Comparison of ENCODE assay signal across 8 cellular contexts in the genomic region with DNA sequence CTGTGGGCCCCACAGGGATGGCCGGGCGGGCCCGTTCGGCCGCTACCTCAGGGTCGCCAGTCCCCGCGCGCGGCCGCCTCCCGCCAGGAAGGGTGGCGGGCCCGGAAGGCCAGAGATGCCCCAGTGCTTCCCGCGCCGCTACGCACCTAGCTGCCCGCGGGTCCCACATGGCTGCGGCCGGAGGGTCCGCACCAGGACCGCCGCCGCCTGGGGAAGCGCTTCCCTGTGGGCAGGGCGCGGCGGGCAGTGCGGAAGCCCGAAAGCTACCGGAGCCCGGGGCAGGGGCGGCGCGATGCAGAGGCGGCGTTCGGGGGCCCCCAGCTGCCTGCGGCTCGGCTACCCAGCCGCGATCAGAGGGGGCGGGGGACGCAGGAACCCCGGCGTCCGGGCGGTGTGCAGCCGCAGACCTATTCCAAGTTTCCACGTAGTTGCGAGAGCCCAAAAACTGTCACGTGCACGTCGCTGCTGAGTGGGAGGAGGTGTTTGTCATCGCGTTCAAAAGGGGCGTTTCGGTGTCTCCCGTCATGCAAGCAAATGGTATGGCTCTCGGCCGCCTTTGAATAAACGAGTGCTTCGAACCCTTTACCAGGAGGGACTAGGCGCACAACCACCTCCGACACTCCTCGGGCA. TPM values are rescaled to one million over a fixed set of nuclear protein-coding genes. Genes with fewer than 3 reads are reported as not detected.
A peak's percentile ranks its signal among the peaks of the same experiment; 100 is the strongest.
DNase-seq lines count a peak whose midpoint lies in the region; FAIRE-seq and TF ChIP-seq lines count a peak whose summit lies in the region.

A gene (minus strand): TSS at position 414 of the 630 bp plus-strand sequence. CDS start 245 bp downstream, at position 169.

- H3K4me1 ChIP-seq in ES-I3 (ENCODE audit: insufficient read depth, low read length) (peaks cover 6% of the 10 kb centered on the region; the same call in 1 of the 2 replicates), mucosa of stomach (ENCODE audit: control insufficient read depth, insufficient read depth, low read length) (no peaks in the 10 kb centered on the region)

- no peak for DNase-seq in H4 (ENCODE audit: low spot score)
- peak; percentile 45 for DNase-seq in NCI-H2029 (lab: John Stamatoyannopoulos, UW)
- peak; percentile 57 for DNase-seq in activated CD8-positive, alpha-beta memory T cell treated with anti-CD3 and anti-CD28 coated beads, Interleukin-2, amount 50 U/mL, for 1 hour (ENCODE audit: extremely low read depth)
- DNase-seq in epithelial cell of proximal tubule (ENCODE audit: low read depth), result no peak
- DNase-seq in stimulated activated CD8-positive, alpha-beta memory T cell treated with anti-CD3 and anti-CD28 coated beads, Interleukin-4, amount 100 ng/mL, for 48 hours, result peak; percentile 86
- DNase-seq in RCC 7860 (ENCODE audit: low spot score), result no peak

- no peak for TF ChIP-seq CTCF in epithelial cell of proximal tubule (conservative IDR thresholded peaks at IDR 0.05; ENCODE audit: low read depth, low read length)

- no peaks in the 10 kb centered on the region for H3K27me3 ChIP-seq in mucosa of stomach (ENCODE audit: control insufficient read depth, insufficient read depth, low read length)

- H3K4me3 ChIP-seq in epithelial cell of proximal tubule (ENCODE audit: low read depth, low read length) (peak within 1 kb of the TSS; percentile 68), mucosa of stomach (ENCODE audit: low read length) (peak within 1 kb of the TSS; percentile 80)

- H3K9me3 ChIP-seq in ES-I3 (ENCODE audit: control insufficient read depth, insufficient read depth, low read length) (peaks cover 3% of the 10 kb centered on the region; the same call in 1 of the 2 replicates), mucosa of stomach (ENCODE audit: control insufficient read depth, low read length) (no peaks in the 10 kb centered on the region)

- H3K9ac ChIP-seq in ES-I3 (ENCODE audit: low read depth, low read length) (peak within 1 kb of the TSS; percentile 68), mucosa of stomach (ENCODE audit: low read length) (peak within 1 kb of the TSS; percentile 83)

- H3K36me3 ChIP-seq in ES-I3 (ENCODE audit: insufficient read depth, low read length) (no peaks in the 10 kb centered on the region), mucosa of stomach (ENCODE audit: control insufficient read depth, insufficient read depth, low read length) (no peaks in the 10 kb centered on the region)

- no peak for FAIRE-seq in RCC 7860 (lab: Jason Lieb, UNC)

RNA-seq across cellular contexts. Expression of the gene that starts here (rescaled TPM):
- 9.7 and 11.4 TPM in 2 replicates for total RNA-seq in H4 (2014; rRNA removed; shearing (Covaris generic))
- total RNA-seq in epithelial cell of proximal tubule, result 2.0 and 3.7 TPM in 2 replicates

Comparison
In these comparisons a context has a peak if more than half of its experiments do, and no peak if none do; other contexts are left out.
1. DNase-seq: peak in NCI-H2029 (single experiment), activated CD8-positive, alpha-beta memory T cell treated with anti-CD3 and anti-CD28 coated beads, Interleukin-2, amount 50 U/mL, for 1 hour (single experiment) and stimulated activated CD8-positive, alpha-beta memory T cell treated with anti-CD3 and anti-CD28 coated beads, Interleukin-4, amount 100 ng/mL, for 48 hours (single experiment); none in H4 (single experiment), epithelial cell of proximal tubule (single experiment) and RCC 7860 (single experiment).